8 cellular contexts compared by ENCODE assay signal in genomic region chr11:95150977-95151684, GRCh38.
DNase-seq lines count a peak whose midpoint lies in the region; ATAC-seq lines count a peak whose summit lies in the region.

No MANE protein-coding gene starts in this region.

- DNase-seq in CMK (ENCODE audit: low read depth): peak; percentile 72
- peak; percentile 92 for DNase-seq in NT2/D1 (ENCODE audit: low read depth, low spot score)
- peak; percentile 91 for DNase-seq in activated T-cell treated with anti-CD3 and anti-CD28 coated beads, Interleukin-2, amount 50 U/mL, for 24 hours
- DNase-seq in stimulated activated CD8-positive, alpha-beta memory T cell treated with anti-CD3 and anti-CD28 coated beads, Interleukin-7, amount 100 ng/mL, for 1 hour (ENCODE audit: low read depth in 2 of 2): peak; percentile 75 to 85

- peak overlapping the region; percentile 85 for H3K9ac ChIP-seq in NT2/D1 (ENCODE audit: insufficient read length, low read depth)
- H3K9ac ChIP-seq in muscle layer of colon (ENCODE audit: low read length): peak overlapping the region; percentile 42

- peaks cover 6% of the 10 kb centered on the region; the same call in 1 of the 2 replicates for H3K9me3 ChIP-seq in NT2/D1 (ENCODE audit: insufficient read depth, low read length)
- H3K9me3 ChIP-seq in muscle layer of colon (ENCODE audit: low read length): no peaks in the 10 kb centered on the region

- H3K27me3 Mint-ChIP-seq in activated T-cell treated with anti-CD3 and anti-CD28 coated beads, Interleukin-2, amount 50 U/mL, for 24 hours: peaks cover 7% of the 10 kb centered on the region

- H3K27me3 ChIP-seq in NT2/D1 (ENCODE audit: insufficient read depth, insufficient read length) (peaks cover 21% of the 10 kb centered on the region), muscle layer of colon (ENCODE audit: control insufficient read depth in 1 of 2, insufficient read depth in 2 of 2, low read length in 2 of 2) (no peaks in the 10 kb centered on the region)

- peak overlapping the region; percentile 80 for H3K4me3 Mint-ChIP-seq in activated T-cell treated with anti-CD3 and anti-CD28 coated beads, Interleukin-2, amount 50 U/mL, for 24 hours

- H3K4me3 ChIP-seq in NT2/D1 (ENCODE audit: insufficient read length, low read depth) (peak overlapping the region; percentile 60), muscle layer of colon (ENCODE audit: low read depth in 1 of 2, low read length in 2 of 2) (peak overlapping the region; percentile 40 to 71)

- H3K36me3 Mint-ChIP-seq in activated T-cell treated with anti-CD3 and anti-CD28 coated beads, Interleukin-2, amount 50 U/mL, for 24 hours (ENCODE audit: low read depth): no peaks in the 10 kb centered on the region

- H3K27ac Mint-ChIP-seq in activated T-cell treated with anti-CD3 and anti-CD28 coated beads, Interleukin-2, amount 50 U/mL, for 24 hours: peak overlapping the region; percentile 90

- no peaks in the 10 kb centered on the region for H3K9me3 Mint-ChIP-seq in activated T-cell treated with anti-CD3 and anti-CD28 coated beads, Interleukin-2, amount 50 U/mL, for 24 hours

- H3K27ac ChIP-seq in muscle layer of colon (ENCODE audit: low read depth, low read length): peak overlapping the region; percentile 47

- no peaks in the 10 kb centered on the region for H3K36me3 ChIP-seq in NT2/D1 (ENCODE audit: insufficient read depth, insufficient read length, low read length)
- H3K36me3 ChIP-seq in muscle layer of colon (ENCODE audit: insufficient read depth, low read length): no peaks in the 10 kb centered on the region

- peaks cover 54% of the 10 kb centered on the region for H3K4me1 Mint-ChIP-seq in activated T-cell treated with anti-CD3 and anti-CD28 coated beads, Interleukin-2, amount 50 U/mL, for 24 hours (ENCODE audit: low read depth)

- ATAC-seq in GM19452 (IDR thresholded peaks at IDR 0.05; ENCODE audit: unreplicated experiment) (peak; percentile 79), HG03575 (IDR thresholded peaks at IDR 0.05; ENCODE audit: extremely low read depth, insufficient number of reproducible peaks, low FRiP score, unreplicated experiment) (peak; percentile 57), esophagus mucosa (peak; percentile 89)

- H3K4me1 ChIP-seq in NT2/D1 (ENCODE audit: insufficient read depth, insufficient read length) (peaks cover 2% of the 10 kb centered on the region), muscle layer of colon (ENCODE audit: insufficient read depth, low read length) (peaks cover 25% of the 10 kb centered on the region)

Comparison
In these comparisons a context has a peak if more than half of its experiments do, and no peak if none do; other contexts are left out.
1. Peak in every context shown above with its lines: DNase-seq, ATAC-seq, H3K4me3 ChIP-seq and H3K27ac ChIP-seq.